Comparison of ENCODE assay signal across 1 cellular context in the genomic region with DNA sequence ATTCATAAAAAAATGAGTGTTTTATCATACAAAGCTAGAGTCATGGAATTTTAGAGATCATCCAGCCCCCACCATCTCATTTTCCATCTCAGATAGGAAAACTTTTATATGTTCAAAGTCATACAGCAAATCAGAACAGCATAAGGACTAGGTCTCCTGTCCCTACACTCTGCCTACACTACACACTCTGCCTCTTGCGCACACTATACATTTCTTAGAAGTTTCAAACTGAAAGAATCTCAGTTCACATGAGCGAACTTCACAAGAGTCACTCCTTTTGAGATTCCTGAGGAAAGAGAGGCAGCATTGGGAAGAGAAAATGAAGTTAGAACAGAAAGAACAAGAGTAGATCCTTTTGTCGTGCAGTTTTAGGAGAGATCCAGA.
TF ChIP-seq lines count a peak whose summit lies in the region.

No MANE protein-coding gene starts in this region.

TF ChIP-seq in HepG2, 621 proteins besides CTCF, POLR2A, EP300 and RAD21:
- TF ChIP-seq, protein P1, sequence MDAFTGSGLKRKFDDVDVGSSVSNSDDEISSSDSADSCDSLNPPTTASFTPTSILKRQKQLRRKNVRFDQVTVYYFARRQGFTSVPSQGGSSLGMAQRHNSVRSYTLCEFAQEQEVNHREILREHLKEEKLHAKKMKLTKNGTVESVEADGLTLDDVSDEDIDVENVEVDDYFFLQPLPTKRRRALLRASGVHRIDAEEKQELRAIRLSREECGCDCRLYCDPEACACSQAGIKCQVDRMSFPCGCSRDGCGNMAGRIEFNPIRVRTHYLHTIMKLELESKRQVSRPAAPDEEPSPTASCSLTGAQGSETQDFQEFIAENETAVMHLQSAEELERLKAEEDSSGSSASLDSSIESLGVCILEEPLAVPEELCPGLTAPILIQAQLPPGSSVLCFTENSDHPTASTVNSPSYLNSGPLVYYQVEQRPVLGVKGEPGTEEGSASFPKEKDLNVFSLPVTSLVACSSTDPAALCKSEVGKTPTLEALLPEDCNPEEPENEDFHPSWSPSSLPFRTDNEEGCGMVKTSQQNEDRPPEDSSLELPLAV (CRISPR knock-in tag; conservative IDR thresholded peaks at IDR 0.05; ENCODE audit: low read depth) = no peak
- TF ChIP-seq UBTF (CRISPR knock-in tag; IDR thresholded peaks at IDR 0.05) (no peak), CEBPG (CRISPR knock-in tag; IDR thresholded peaks at IDR 0.05) (no peak)
